Comparison of ENCODE assay signal across 10 cellular contexts in genomic region chr1:182847105-182847504, GRCh38.
"Had no signal": no experiment of that assay in that cellular context is flagged by ENCODE, and none has a peak within 500 bp of the region (broad histone marks: within the 10 kb centered on the region; RNA-seq: fewer than 3 reads in every experiment).

No MANE protein-coding gene starts in this region.

- H3K27me3 ChIP-seq: adrenal gland, right lobe of liver had no signal

- H3K27ac ChIP-seq: adrenal gland, right lobe of liver had no signal

- H3K9me3 ChIP-seq: adrenal gland, right lobe of liver had no signal

- H3K9me3 Mint-ChIP-seq: mesothelial cell of epicardium, nephron progenitor cell, WTC11 had no signal

- H3K27ac Mint-ChIP-seq: mesothelial cell of epicardium had no signal

- DNase-seq: activated CD4-positive, alpha-beta T cell treated with anti-CD3 and anti-CD28 coated beads, Interleukin-2, amount 50 U/mL, for 1 hour; activated gamma-delta T cell treated with Interleukin-2 at 50 U/mL for 16 hours; adrenal gland; nephron progenitor cell; right lobe of liver; T-helper 2 cell had no signal

- H3K4me3 ChIP-seq: adrenal gland, lung, right lobe of liver had no signal

- H3K4me3 Mint-ChIP-seq: mesothelial cell of epicardium, nephron progenitor cell, WTC11 had no signal

- ATAC-seq: esophagus mucosa, right lobe of liver, WTC11 had no signal
